ENCODE assay signal across 8 cellular contexts in the genomic region with DNA sequence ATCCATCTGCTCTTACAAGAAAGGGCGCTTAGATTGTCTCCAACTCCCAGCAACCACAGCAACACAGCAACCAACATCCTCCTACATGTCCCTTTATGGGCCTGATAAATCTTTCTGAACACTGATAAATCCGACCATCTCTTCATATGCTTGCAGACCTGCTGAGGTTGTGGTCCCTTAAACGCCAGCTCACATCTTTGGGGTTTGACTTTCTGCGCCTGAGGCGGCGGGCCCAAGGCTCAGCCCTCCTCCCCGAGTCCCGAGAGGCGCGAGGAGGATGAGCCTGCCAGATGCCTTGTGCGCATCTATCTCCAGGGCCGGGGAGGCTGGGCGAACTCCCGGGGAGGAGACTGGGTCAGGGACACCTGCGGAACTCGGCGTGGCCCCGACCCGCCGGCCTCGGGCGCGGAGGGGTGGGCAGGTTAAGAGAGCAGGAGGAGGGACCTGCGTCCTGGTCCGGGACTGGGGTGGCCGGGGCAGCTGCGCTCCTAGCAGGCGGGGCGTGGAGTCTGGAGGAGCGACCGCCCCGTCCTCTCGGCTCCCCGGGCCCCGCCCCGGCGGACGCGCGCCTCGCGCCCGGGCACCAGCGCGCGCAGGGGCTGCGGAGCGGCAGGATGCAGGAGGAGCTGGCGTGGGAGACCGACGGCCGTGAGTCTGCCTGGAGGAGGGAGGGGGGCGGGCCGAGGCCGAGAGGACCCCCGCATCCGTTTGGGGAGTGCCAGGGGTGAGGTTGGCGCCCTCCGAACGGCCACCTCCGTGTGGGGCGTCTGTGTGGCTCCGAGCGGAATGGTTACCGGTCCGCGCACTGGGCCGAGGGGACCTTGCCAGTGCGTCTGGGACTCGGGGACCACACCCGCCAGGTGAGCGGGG. TPM values are rescaled to one million over a fixed set of nuclear protein-coding genes. Genes with fewer than 3 reads are reported as not detected.
DNase-seq lines count a peak whose midpoint lies in the region; ATAC-seq and TF ChIP-seq lines count a peak whose summit lies in the region.

Gene ANKDD1A (plus strand): TSS at position 586 of the 870 bp plus-strand sequence. CDS start 29 bp downstream, at position 615.

- peaks cover 16% of the 10 kb centered on the region for H3K27me3 Mint-ChIP-seq in activated CD4-positive, alpha-beta T cell treated with anti-CD3 and anti-CD28 coated beads for 36 hours
- peaks cover 45% of the 10 kb centered on the region for H3K27me3 Mint-ChIP-seq in endodermal cell (ENCODE audit: insufficient read depth)
- H3K27me3 Mint-ChIP-seq in stimulated activated naive CD8-positive, alpha-beta T cell treated with anti-CD3 and anti-CD28 coated beads, Interleukin-15, Interleukin-2, amounts not matched to agents 100 ng/mL and 50 ng/mL, for 24 hours = peaks cover 8% of the 10 kb centered on the region

- no peak within 1 kb of the TSS for H3K27ac ChIP-seq in endodermal cell (ENCODE audit: low read depth, low read length)

- peaks cover 13% of the 10 kb centered on the region for H3K4me1 ChIP-seq in endodermal cell (ENCODE audit: control insufficient read depth, insufficient read depth, low read length)

- intact Hi-C loops in activated CD4-positive, alpha-beta T cell treated with anti-CD3 and anti-CD28 coated beads for 36 hours (cut with DNase I, micrococcal nuclease) = no loop called here

- peak; percentile 13 for DNase-seq in COR-L47 (lab: John Stamatoyannopoulos, UW)
- DNase-seq in NCI-H1105 treated with DMSO at 0.1 percent for 48 hours (lab: John Stamatoyannopoulos, UW) = peak; percentile 78
- DNase-seq in activated CD4-positive, alpha-beta T cell treated with anti-CD3 and anti-CD28 coated beads for 36 hours = peak; percentile 71
- DNase-seq in endodermal cell = peak; percentile 92
- no peak for DNase-seq in mesenteric fat pad (ENCODE audit: low spot score)
- DNase-seq in HT-29 (ENCODE audit: low spot score) = no peak

- H3K4me3 Mint-ChIP-seq in activated CD4-positive, alpha-beta T cell treated with anti-CD3 and anti-CD28 coated beads for 36 hours = peak within 1 kb of the TSS; percentile 60
- H3K4me3 Mint-ChIP-seq in endodermal cell = peak within 1 kb of the TSS; percentile 78
- peak within 1 kb of the TSS; percentile 72 for H3K4me3 Mint-ChIP-seq in stimulated activated naive CD8-positive, alpha-beta T cell treated with anti-CD3 and anti-CD28 coated beads, Interleukin-15, Interleukin-2, amounts not matched to agents 100 ng/mL and 50 ng/mL, for 24 hours

- H3K4me1 Mint-ChIP-seq in activated CD4-positive, alpha-beta T cell treated with anti-CD3 and anti-CD28 coated beads for 36 hours = peaks cover 4% of the 10 kb centered on the region
- H3K4me1 Mint-ChIP-seq in endodermal cell = peaks cover 40% of the 10 kb centered on the region
- H3K4me1 Mint-ChIP-seq in stimulated activated naive CD8-positive, alpha-beta T cell treated with anti-CD3 and anti-CD28 coated beads, Interleukin-15, Interleukin-2, amounts not matched to agents 100 ng/mL and 50 ng/mL, for 24 hours (ENCODE audit: low read depth) = peaks cover 13% of the 10 kb centered on the region

- TF ChIP-seq CTCF in endodermal cell (conservative IDR thresholded peaks at IDR 0.05) = no peak

- CTCF ChIA-PET in activated CD4-positive, alpha-beta T cell treated with anti-CD3 and anti-CD28 coated beads for 36 hours (lab: Charles Lee) = interaction anchor here (0.7 to 1.3 kb wide), 4 partner anchors 71 to 227 kb away, joined by 3 to 4 read pairs (median 3); no protein-coding TSS in a partner anchor

- peaks cover 25% of the 10 kb centered on the region for H3K36me3 ChIP-seq in endodermal cell (ENCODE audit: control insufficient read depth, insufficient read depth, low read length)

- peaks cover 7% of the 10 kb centered on the region for H3K9me3 ChIP-seq in endodermal cell (ENCODE audit: control insufficient read depth, low read length)

- POLR2A ChIA-PET in activated CD4-positive, alpha-beta T cell treated with anti-CD3 and anti-CD28 coated beads for 36 hours (lab: Charles Lee) = interaction anchor here (0.5 to 1.3 kb wide), 4 partner anchors 17 to 338 kb away, joined by 3 to 4 read pairs (median 3); no protein-coding TSS in a partner anchor

- H3K9ac ChIP-seq in endodermal cell (ENCODE audit: extremely low read depth, low read length, poor library complexity, severe bottlenecking) = peak within 1 kb of the TSS; percentile 86

- H3K4me3 ChIP-seq in endodermal cell (ENCODE audit: low read length) = peak within 1 kb of the TSS; percentile 97

- ATAC-seq in GM21390 (IDR thresholded peaks at IDR 0.05; ENCODE audit: unreplicated experiment) = peak; percentile 67
- peak; percentile 96 for ATAC-seq in activated CD4-positive, alpha-beta T cell treated with anti-CD3 and anti-CD28 coated beads for 36 hours

- 6 to 17% methylated on average over 19 to 72 of the region's 72 CpGs for WGBS in endodermal cell (ENCODE audit: insufficient coverage in 1 of 2, insufficient read length in 1 of 2), 2 experiments

- H3K27me3 ChIP-seq in endodermal cell (ENCODE audit: control insufficient read depth, insufficient read depth, low read length, poor library complexity, severe bottlenecking) = peaks cover 5% of the 10 kb centered on the region

- no peak within 1 kb of the TSS for H3K27ac Mint-ChIP-seq in activated CD4-positive, alpha-beta T cell treated with anti-CD3 and anti-CD28 coated beads for 36 hours
- H3K27ac Mint-ChIP-seq in endodermal cell = peak within 1 kb of the TSS; percentile 90
- no peak within 1 kb of the TSS for H3K27ac Mint-ChIP-seq in stimulated activated naive CD8-positive, alpha-beta T cell treated with anti-CD3 and anti-CD28 coated beads, Interleukin-15, Interleukin-2, amounts not matched to agents 100 ng/mL and 50 ng/mL, for 24 hours

- no peaks in the 10 kb centered on the region for H3K9me3 Mint-ChIP-seq in activated CD4-positive, alpha-beta T cell treated with anti-CD3 and anti-CD28 coated beads for 36 hours (ENCODE audit: low read depth)
- H3K9me3 Mint-ChIP-seq in endodermal cell = peaks cover 7% of the 10 kb centered on the region
- no peaks in the 10 kb centered on the region for H3K9me3 Mint-ChIP-seq in stimulated activated naive CD8-positive, alpha-beta T cell treated with anti-CD3 and anti-CD28 coated beads, Interleukin-15, Interleukin-2, amounts not matched to agents 100 ng/mL and 50 ng/mL, for 24 hours

- H3K36me3 Mint-ChIP-seq in activated CD4-positive, alpha-beta T cell treated with anti-CD3 and anti-CD28 coated beads for 36 hours (ENCODE audit: low read depth) = no peaks in the 10 kb centered on the region
- peaks cover 8% of the 10 kb centered on the region for H3K36me3 Mint-ChIP-seq in endodermal cell (ENCODE audit: low read depth)
- no peaks in the 10 kb centered on the region for H3K36me3 Mint-ChIP-seq in stimulated activated naive CD8-positive, alpha-beta T cell treated with anti-CD3 and anti-CD28 coated beads, Interleukin-15, Interleukin-2, amounts not matched to agents 100 ng/mL and 50 ng/mL, for 24 hours (ENCODE audit: low read depth)

RNA-seq across cellular contexts. Expression of gene ANKDD1A, which starts in this region (rescaled TPM):
- 1 to 10 TPM in 1 of 2 experiments, under 1 TPM in 1; 0.81 to 1.0 TPM for total RNA-seq in activated CD4-positive, alpha-beta T cell treated with anti-CD3 and anti-CD28 coated beads for 36 hours
- total RNA-seq in endodermal cell (10 to 100 TPM; 22.5 to 30.0 TPM), mesenteric fat pad (19.3 TPM)
- polyA plus RNA-seq in endodermal cell (2013, experiment 1 of 2) = 6.2 TPM
- polyA plus RNA-seq in endodermal cell (2013, experiment 2 of 2) = 8.7 TPM
- 0.60 and 0.71 TPM in 2 replicates for total RNA-seq in HT-29 (2014; rRNA removed; shearing (Covaris generic))

Comparison
In these comparisons a context has a peak if more than half of its experiments do, and no peak if none do; other contexts are left out.
1. RNA of gene ANKDD1A (total RNA-seq): 22.5 to 30.0 TPM in endodermal cell and 19.3 TPM in mesenteric fat pad (single experiment); 0.81 to 1.0 TPM in activated CD4-positive, alpha-beta T cell treated with anti-CD3 and anti-CD28 coated beads for 36 hours and 0.60 to 0.71 TPM in HT-29; every median in the first group is over 10 times any median in the second.
2. DNase-seq: peak in COR-L47 (single experiment), NCI-H1105 treated with DMSO at 0.1 percent for 48 hours (single experiment), activated CD4-positive, alpha-beta T cell treated with anti-CD3 and anti-CD28 coated beads for 36 hours (single experiment) and endodermal cell (single experiment); none in mesenteric fat pad (single experiment) and HT-29 (single experiment).
3. Peak in every context shown above with its lines, with median percentiles within 50 percentile points of each other: H3K4me3 Mint-ChIP-seq.